ENCODE assay signal across 1 cellular context in the genomic region with DNA sequence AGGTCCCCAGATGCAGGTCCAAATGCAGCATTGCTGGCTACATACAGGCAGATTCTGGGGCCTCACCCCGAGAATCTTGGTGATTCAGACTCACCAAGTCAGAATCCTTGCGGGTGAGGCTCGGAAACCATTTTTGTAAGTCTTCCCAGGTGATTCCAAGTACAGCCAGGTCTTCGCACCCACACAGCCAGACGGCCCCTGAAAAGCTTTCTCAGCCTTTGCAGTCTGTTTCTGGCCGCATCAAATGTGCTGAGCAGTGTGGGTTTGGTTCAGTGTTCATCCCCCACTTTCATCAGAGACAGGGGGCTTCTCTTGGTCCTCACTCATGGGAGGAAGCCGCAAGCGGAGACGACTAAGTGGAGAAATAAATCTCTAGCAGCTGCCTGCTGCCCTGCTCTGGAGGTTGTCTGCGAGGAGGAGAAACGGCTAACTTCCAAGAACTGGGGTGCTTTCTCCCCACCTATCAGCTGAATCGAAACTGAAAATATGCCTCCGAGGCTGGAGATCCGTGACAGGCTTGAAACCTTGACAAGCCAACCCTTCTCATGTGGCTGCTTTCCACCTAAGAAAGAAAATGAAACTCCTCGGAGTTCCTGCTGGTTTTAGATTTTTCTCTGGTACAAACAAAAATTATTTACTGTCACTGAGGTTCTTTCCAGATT.
A peak's percentile ranks its signal among the peaks of the same experiment; 100 is the strongest.
TF ChIP-seq lines count a peak whose summit lies in the region.

No MANE protein-coding gene starts in this region.

TF ChIP-seq in K562, 482 proteins besides CTCF, POLR2A, EP300 and RAD21 (continued from another document):
- TF ChIP-seq ELF4 (CRISPR knock-in tag; IDR thresholded peaks at IDR 0.05) (no peak), DPF2 (IDR thresholded peaks at IDR 0.05) (0 out of 2 replicates have a peak, but pooled peaks have one; percentile 12), CBX1 (IDR thresholded peaks at IDR 0.05; ENCODE audit: low read depth) (no peak), FOXK1 (CRISPR knock-in tag; IDR thresholded peaks at IDR 0.05; ENCODE audit: borderline replicate concordance) (no peak), KLF16 (IDR thresholded peaks at IDR 0.05) (no peak), NEUROD1 (IDR thresholded peaks at IDR 0.05; ENCODE audit: borderline replicate concordance, low read depth, low read length, partially characterized antibody) (no peak), DACH1 (IDR thresholded peaks at IDR 0.05; ENCODE audit: partially characterized antibody) (no peak), CHCHD3 (CRISPR knock-in tag; IDR thresholded peaks at IDR 0.05) (no peak), PKNOX1 (IDR thresholded peaks at IDR 0.05) (peak; percentile 59), C11orf30 (IDR thresholded peaks at IDR 0.05; ENCODE audit: low read depth) (peak; percentile 18; the same call in 1 of the 2 replicates), RBM17 (IDR thresholded peaks at IDR 0.05; ENCODE audit: borderline replicate concordance, low read depth, low read length) (no peak), SIN3A (IDR thresholded peaks at IDR 0.05; ENCODE audit: borderline replicate concordance in 2 of 2, control insufficient read depth in 1 of 2, low read depth in 2 of 2, low read length in 2 of 2) (no peak), ZNF316 (IDR thresholded peaks at IDR 0.05) (peak; percentile 46; the same call in 1 of the 2 replicates), MTA2 (IDR thresholded peaks at IDR 0.05; ENCODE audit: low read depth) (no peak), MBD1 (CRISPR knock-in tag; IDR thresholded peaks at IDR 0.05) (no peak), NR2F6 (CRISPR knock-in tag; IDR thresholded peaks at IDR 0.05) (no peak), RBBP5 (IDR thresholded peaks at IDR 0.05; ENCODE audit: borderline replicate concordance, insufficient read depth, low read length, poor library complexity, severe bottlenecking) (peak; percentile 54), SMARCC2 (IDR thresholded peaks at IDR 0.05; ENCODE audit: low read depth) (0 out of 2 replicates have a peak, but pooled peaks have one; percentile 25), FIP1L1 (IDR thresholded peaks at IDR 0.05; ENCODE audit: low read depth, low read length, poor library complexity, severe bottlenecking) (no peak)
- TF ChIP-seq, protein P1, sequence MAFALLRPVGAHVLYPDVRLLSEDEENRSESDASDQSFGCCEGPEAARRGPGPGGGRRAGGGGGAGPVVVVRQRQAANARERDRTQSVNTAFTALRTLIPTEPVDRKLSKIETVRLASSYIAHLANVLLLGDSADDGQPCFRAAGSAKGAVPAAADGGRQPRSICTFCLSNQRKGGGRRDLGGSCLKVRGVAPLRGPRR (CRISPR knock-in tag; IDR thresholded peaks at IDR 0.05) = no peak
- TF ChIP-seq, protein P2, sequence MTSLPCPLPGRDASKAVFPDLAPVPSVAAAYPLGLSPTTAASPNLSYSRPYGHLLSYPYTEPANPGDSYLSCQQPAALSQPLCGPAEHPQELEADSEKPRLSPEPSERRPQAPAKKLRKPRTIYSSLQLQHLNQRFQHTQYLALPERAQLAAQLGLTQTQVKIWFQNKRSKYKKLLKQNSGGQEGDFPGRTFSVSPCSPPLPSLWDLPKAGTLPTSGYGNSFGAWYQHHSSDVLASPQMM (CRISPR knock-in tag; IDR thresholded peaks at IDR 0.05) = no peak
